ENCODE assay signal across 9 cellular contexts in genomic region chr3:129769616-129770015, GRCh38.
"Had no signal": no experiment of that assay in that cellular context is flagged by ENCODE, and none has a peak within 500 bp of the region (broad histone marks: within the 10 kb centered on the region; RNA-seq: fewer than 3 reads in every experiment).

No MANE protein-coding gene starts in this region.

- H3K9me3 ChIP-seq: HAP-1 had no signal

- H3K4me2 ChIP-seq: GM23338 had no signal

- DNase-seq: GM23248, GOT3, H7, H9, HCEC 1CT, HFFc6 had no signal

- H3K27ac ChIP-seq: GM23248 had no signal

- H3K9ac ChIP-seq: GM23248 had no signal

- H2AFZ ChIP-seq: GM23248, GM23338 had no signal

- H3K4me3 ChIP-seq: GM23248, GM23338, HAP-1 had no signal

- ATAC-seq: GM23338, HCT116 had no signal
